2 cellular contexts compared by ENCODE assay signal in genomic region chr14:90045608-90046007, GRCh38.
TF ChIP-seq lines count a peak whose summit lies in the region.

No MANE protein-coding gene starts in this region.

TF ChIP-seq in endothelial cell of umbilical vein, 7 proteins besides CTCF, POLR2A, EP300 and RAD21:
- TF ChIP-seq POLR2AphosphoS5 (IDR thresholded peaks at IDR 0.05; ENCODE audit: insufficient read depth, low read depth, low read length) = no peak

TF ChIP-seq in HepG2, 621 proteins besides CTCF, POLR2A, EP300 and RAD21 (continued from another document):
- TF ChIP-seq ZNF614 (CRISPR knock-in tag; IDR thresholded peaks at IDR 0.05; ENCODE audit: borderline replicate concordance) (no peak), PAWR (CRISPR knock-in tag; IDR thresholded peaks at IDR 0.05; ENCODE audit: borderline replicate concordance) (no peak), ZSCAN21 (CRISPR knock-in tag; IDR thresholded peaks at IDR 0.05; ENCODE audit: borderline replicate concordance) (no peak), ZNF362 (CRISPR knock-in tag; IDR thresholded peaks at IDR 0.05; ENCODE audit: borderline replicate concordance) (no peak), HOXA9 (CRISPR knock-in tag; IDR thresholded peaks at IDR 0.05; ENCODE audit: borderline replicate concordance) (no peak), NR2F1 (CRISPR knock-in tag; IDR thresholded peaks at IDR 0.05) (peak in 1 of 2 experiments; percentile 49; a peak in 1 of 4 replicates), MEF2D (CRISPR knock-in tag; IDR thresholded peaks at IDR 0.05) (no peak), ARID3A (IDR thresholded peaks at IDR 0.05; ENCODE audit: low read depth, low read length) (0 out of 2 replicates have a peak, but pooled peaks have one; percentile 37), ZFP62 (CRISPR knock-in tag; IDR thresholded peaks at IDR 0.05) (no peak), SRSF4 (IDR thresholded peaks at IDR 0.05; ENCODE audit: low read depth, low read length, poor library complexity, severe bottlenecking) (no peak), ZIK1 (CRISPR knock-in tag; IDR thresholded peaks at IDR 0.05; ENCODE audit: borderline replicate concordance, low read depth) (no peak), ATF1 (CRISPR knock-in tag; IDR thresholded peaks at IDR 0.05) (no peak), ZFY (CRISPR knock-in tag; IDR thresholded peaks at IDR 0.05) (no peak), THAP11 (CRISPR knock-in tag; IDR thresholded peaks at IDR 0.05) (no peak), ZNF275 (CRISPR knock-in tag; IDR thresholded peaks at IDR 0.05; ENCODE audit: borderline replicate concordance) (no peak), TFE3 (CRISPR knock-in tag; IDR thresholded peaks at IDR 0.05) (peak; percentile 50; the same call in 1 of the 2 replicates), POGZ (CRISPR knock-in tag; IDR thresholded peaks at IDR 0.05) (no peak), HMGXB3 (CRISPR knock-in tag; IDR thresholded peaks at IDR 0.05; ENCODE audit: borderline replicate concordance) (no peak), NFRKB (IDR thresholded peaks at IDR 0.05) (no peak), WIZ (CRISPR knock-in tag; IDR thresholded peaks at IDR 0.05) (no peak), SKI (IDR thresholded peaks at IDR 0.05; ENCODE audit: partially characterized antibody) (no peak), NR2F6 (IDR thresholded peaks at IDR 0.05) (0 out of 2 replicates have a peak, but pooled peaks have one; percentile 44), NR2F6 (CRISPR knock-in tag; IDR thresholded peaks at IDR 0.05) (no peak)
- TF ChIP-seq, protein P1, sequence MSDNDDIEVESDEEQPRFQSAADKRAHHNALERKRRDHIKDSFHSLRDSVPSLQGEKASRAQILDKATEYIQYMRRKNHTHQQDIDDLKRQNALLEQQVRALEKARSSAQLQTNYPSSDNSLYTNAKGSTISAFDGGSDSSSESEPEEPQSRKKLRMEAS (IDR thresholded peaks at IDR 0.05) = no peak
- TF ChIP-seq, protein P2, sequence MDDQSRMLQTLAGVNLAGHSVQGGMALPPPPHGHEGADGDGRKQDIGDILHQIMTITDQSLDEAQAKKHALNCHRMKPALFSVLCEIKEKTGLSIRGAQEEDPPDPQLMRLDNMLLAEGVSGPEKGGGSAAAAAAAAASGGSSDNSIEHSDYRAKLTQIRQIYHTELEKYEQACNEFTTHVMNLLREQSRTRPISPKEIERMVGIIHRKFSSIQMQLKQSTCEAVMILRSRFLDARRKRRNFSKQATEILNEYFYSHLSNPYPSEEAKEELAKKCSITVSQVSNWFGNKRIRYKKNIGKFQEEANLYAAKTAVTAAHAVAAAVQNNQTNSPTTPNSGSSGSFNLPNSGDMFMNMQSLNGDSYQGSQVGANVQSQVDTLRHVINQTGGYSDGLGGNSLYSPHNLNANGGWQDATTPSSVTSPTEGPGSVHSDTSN (CRISPR knock-in tag; IDR thresholded peaks at IDR 0.05; ENCODE audit: borderline replicate concordance) = no peak
- TF ChIP-seq, protein P3, sequence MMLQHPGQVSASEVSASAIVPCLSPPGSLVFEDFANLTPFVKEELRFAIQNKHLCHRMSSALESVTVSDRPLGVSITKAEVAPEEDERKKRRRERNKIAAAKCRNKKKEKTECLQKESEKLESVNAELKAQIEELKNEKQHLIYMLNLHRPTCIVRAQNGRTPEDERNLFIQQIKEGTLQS (CRISPR knock-in tag; IDR thresholded peaks at IDR 0.05) = no peak
